8 cellular contexts compared by ENCODE assay signal in the genomic region with DNA sequence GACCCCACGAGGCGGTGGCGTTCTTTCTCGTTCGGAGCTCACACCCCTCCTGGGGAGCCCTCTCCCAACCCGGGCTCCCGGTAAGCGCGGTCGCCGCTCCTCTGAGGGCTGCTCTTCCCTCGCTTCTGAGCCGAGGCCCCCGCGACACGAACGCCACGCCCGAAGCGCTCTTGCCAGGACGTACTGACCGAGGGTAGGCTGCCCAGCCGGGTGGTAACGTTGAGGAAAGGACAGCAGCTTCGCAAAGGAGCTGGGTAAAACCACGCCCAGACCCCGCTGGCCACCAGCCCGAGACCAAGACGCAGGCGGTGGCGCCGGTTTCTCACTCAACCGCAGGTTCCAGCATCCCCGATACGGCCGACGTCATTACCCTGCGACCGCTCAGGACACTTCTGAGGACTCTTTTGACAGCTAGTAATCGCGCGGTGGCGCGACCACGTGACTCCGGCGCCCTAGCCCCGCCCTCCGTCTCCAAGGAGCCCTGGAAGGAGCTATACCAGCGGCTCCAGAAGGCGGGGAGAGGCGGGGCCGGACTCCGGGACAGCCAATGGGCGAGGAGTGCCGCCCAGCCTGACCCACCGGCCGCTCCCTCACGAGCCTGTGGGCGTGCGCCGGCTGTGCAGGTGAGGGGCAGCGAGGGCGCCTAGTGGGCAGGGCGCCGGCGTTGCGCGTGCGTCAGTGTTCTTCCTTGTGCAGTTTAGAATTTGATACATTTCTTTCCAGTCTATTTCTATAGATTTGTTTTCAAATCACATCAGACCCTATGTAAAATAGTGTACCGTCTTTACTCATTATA. TPM values are rescaled to one million over a fixed set of nuclear protein-coding genes. Genes with fewer than 3 reads are reported as not detected.
A peak's percentile ranks its signal among the peaks of the same experiment; 100 is the strongest.
DNase-seq lines count a peak whose midpoint lies in the region; ATAC-seq and TF ChIP-seq lines count a peak whose summit lies in the region.

No MANE protein-coding gene starts in this region.

- H3K4me1 Mint-ChIP-seq in activated T-cell treated with anti-CD3 and anti-CD28 coated beads, Interleukin-2, amount 50 U/mL, for 4 hours (ENCODE audit: low read depth), result peaks cover 17% of the 10 kb centered on the region

- H4K20me1 ChIP-seq in PC-9 (ENCODE audit: insufficient read depth), result no peaks in the 10 kb centered on the region

- in situ Hi-C loops in KBM-7 (cut with MboI; ENCODE audit: low pct_unique_long_range_greater_than_20kb, low sequenced_read_pairs), result no loop called here

- no peaks in the 10 kb centered on the region for H3K9me2 ChIP-seq in PC-9 (ENCODE audit: insufficient read depth)

- H3K36me3 ChIP-seq in PC-9 (ENCODE audit: low read depth), result 0 out of 2 replicates have a peak, but pooled peaks cover 13% of the 10 kb centered on the region

- no peaks in the 10 kb centered on the region for H3K27me3 Mint-ChIP-seq in activated T-cell treated with anti-CD3 and anti-CD28 coated beads, Interleukin-2, amount 50 U/mL, for 4 hours (ENCODE audit: low read depth)

- peaks cover 27% of the 10 kb centered on the region for H3F3A ChIP-seq in PC-9 (ENCODE audit: insufficient read depth, low read depth)

- intact Hi-C loops in PC-9 (cut with micrococcal nuclease; ENCODE audit: unreplicated experiment), result loop anchor here (1.0 to 10.0 kb wide), 5 partner anchors 8 to 593 kb away; partner anchors contain the start of gene NXT1

- peak overlapping the region; percentile 92 for H3K4me3 Mint-ChIP-seq in activated T-cell treated with anti-CD3 and anti-CD28 coated beads, Interleukin-2, amount 50 U/mL, for 4 hours

- ATAC-seq in GM21723 (IDR thresholded peaks at IDR 0.05; ENCODE audit: unreplicated experiment), result peak; percentile 72
- peak; percentile 77 to 78 for ATAC-seq in activated T-cell treated with anti-CD3 and anti-CD28 coated beads, Interleukin-2, amount 50 U/mL, for 4 hours

- H3K27ac ChIP-seq in PC-9, result peak overlapping the region; percentile 90

- H3K9me3 Mint-ChIP-seq in activated T-cell treated with anti-CD3 and anti-CD28 coated beads, Interleukin-2, amount 50 U/mL, for 4 hours, result no peaks in the 10 kb centered on the region

- H3K79me2 ChIP-seq in PC-9 (ENCODE audit: low read depth), result peaks cover 26% of the 10 kb centered on the region

- CTCF ChIA-PET in PC-9 (lab: Charles Lee), result interaction anchor here (0.5 to 1.5 kb wide), 3 partner anchors 8 to 522 kb away, joined by 3 to 13 read pairs (median 9); partner anchors contain the start of gene CST5

- DNase-seq in DMS53 treated with DMSO at 0.1 percent for 48 hours (lab: John Stamatoyannopoulos, UW; ENCODE audit: unreplicated experiment), result peak; percentile 96
- peak; percentile 99 for DNase-seq in KBM-7
- DNase-seq in PC-9, result peak; percentile 98 to 100
- DNase-seq in activated T-cell treated with anti-CD3 and anti-CD28 coated beads, Interleukin-2, amount 50 U/mL, for 4 hours, result peak; percentile 99
- peak; percentile 100 for DNase-seq in erythroblast (lab: John Stamatoyannopoulos, UW)
- DNase-seq in mucosa of gallbladder (ENCODE audit: low spot score), result peak; percentile 100
- DNase-seq in stimulated activated CD8-positive, alpha-beta memory T cell treated with anti-CD3 and anti-CD28 coated beads, Interleukin-4, amount 100 ng/mL, for 24 hours (ENCODE audit: low read depth), result peak; percentile 100

- no peak; the same call in 1 of the 2 replicates for TF ChIP-seq CTCF in PC-9 (conservative IDR thresholded peaks at IDR 0.05)

- H3K9me3 ChIP-seq in PC-9 (ENCODE audit: insufficient read depth, low read depth), result no peaks in the 10 kb centered on the region

- peak overlapping the region; percentile 86 for H3K4me3 ChIP-seq in PC-9

- BruUV-seq in PC-9 (replicated peaks; lab: Mats Ljungman, UMichigan), result no TSS peak

- TF ChIP-seq POLR2A in erythroblast (IDR thresholded peaks at IDR 0.05; ENCODE audit: low read length), result peak; percentile 90

- H2AFZ ChIP-seq in PC-9, result peak overlapping the region; percentile 96

- H3K36me3 Mint-ChIP-seq in activated T-cell treated with anti-CD3 and anti-CD28 coated beads, Interleukin-2, amount 50 U/mL, for 4 hours (ENCODE audit: insufficient read depth), result peaks cover 8% of the 10 kb centered on the region

- POLR2A ChIA-PET in PC-9 (lab: Charles Lee; ENCODE audit: unreplicated experiment), result interaction anchor here (0.6 to 0.7 kb wide), 4 partner anchors 8 to 304 kb away, joined by 3 to 8 read pairs (median 4); partner anchors contain the start of gene CST11

- no peaks in the 10 kb centered on the region for H3K27me3 ChIP-seq in PC-9 (ENCODE audit: insufficient read depth, low read depth)

- H3K4me2 ChIP-seq in PC-9, result peak overlapping the region; percentile 99

- peaks cover 29% of the 10 kb centered on the region for H3K4me1 ChIP-seq in PC-9 (replicated peaks; ENCODE audit: insufficient read depth)

RNA-seq across cellular contexts. Expression of gene GZF1, which starts 4.0 kb away (rescaled TPM):
- total RNA-seq in PC-9 (2021) (8.1 and 11.1 TPM in 2 replicates), mucosa of gallbladder (13.0 TPM)
- total RNA-seq in activated T-cell treated with anti-CD3 and anti-CD28 coated beads, Interleukin-2, amount 50 U/mL, for 4 hours, result 10 to 100 TPM in 2 of 3 donors, 1 to 10 TPM in 1; 8.5 to 10.3 (median 10.2) TPM

RNA-seq across cellular contexts. Expression of gene NXT1, which starts 7.4 kb away (rescaled TPM):
- total RNA-seq in PC-9 (2021) (29.8 and 30.9 TPM in 2 replicates), mucosa of gallbladder (10.5 TPM)
- 10 to 100 TPM; 66.8 to 79.7 (median 75.9) TPM for total RNA-seq in activated T-cell treated with anti-CD3 and anti-CD28 coated beads, Interleukin-2, amount 50 U/mL, for 4 hours

Comparison
In these comparisons a context has a peak if more than half of its experiments do, and no peak if none do; other contexts are left out.
1. Peak in every context shown above with its lines: DNase-seq, ATAC-seq, H3K4me3 ChIP-seq and H3K27ac ChIP-seq.